ENCODE assay signal across 1 cellular context in genomic region chr6:41600499-41601247, GRCh38.
TF ChIP-seq lines count a peak whose summit lies in the region.

No MANE protein-coding gene starts in this region.

TF ChIP-seq in IMR-90, 13 proteins besides CTCF, POLR2A, EP300 and RAD21:
- TF ChIP-seq FOS (IDR thresholded peaks at IDR 0.05; ENCODE audit: low read depth, low read length) (no peak), MAZ (IDR thresholded peaks at IDR 0.05; ENCODE audit: borderline replicate concordance, low read depth, low read length) (no peak), MXI1 (IDR thresholded peaks at IDR 0.05; ENCODE audit: borderline replicate concordance, low read depth, low read length) (no peak), CEBPB (IDR thresholded peaks at IDR 0.05; ENCODE audit: low read depth, low read length) (no peak), CHD1 (IDR thresholded peaks at IDR 0.05; ENCODE audit: low read depth, low read length) (no peak), USF2 (IDR thresholded peaks at IDR 0.05; ENCODE audit: low read depth, low read length) (no peak), NFE2L2 (IDR thresholded peaks at IDR 0.05; ENCODE audit: low read depth, low read length) (no peak), BHLHE40 (IDR thresholded peaks at IDR 0.05; ENCODE audit: low read depth, low read length) (no peak), RCOR1 (IDR thresholded peaks at IDR 0.05; ENCODE audit: insufficient replicate concordance, low read length) (no peak), SMC3 (IDR thresholded peaks at IDR 0.05; ENCODE audit: low read depth, low read length) (no peak), MAFK (IDR thresholded peaks at IDR 0.05; ENCODE audit: low read depth, low read length) (no peak), RFX5 (IDR thresholded peaks at IDR 0.05; ENCODE audit: low read depth, low read length) (no peak)
- TF ChIP-seq, protein P1, sequence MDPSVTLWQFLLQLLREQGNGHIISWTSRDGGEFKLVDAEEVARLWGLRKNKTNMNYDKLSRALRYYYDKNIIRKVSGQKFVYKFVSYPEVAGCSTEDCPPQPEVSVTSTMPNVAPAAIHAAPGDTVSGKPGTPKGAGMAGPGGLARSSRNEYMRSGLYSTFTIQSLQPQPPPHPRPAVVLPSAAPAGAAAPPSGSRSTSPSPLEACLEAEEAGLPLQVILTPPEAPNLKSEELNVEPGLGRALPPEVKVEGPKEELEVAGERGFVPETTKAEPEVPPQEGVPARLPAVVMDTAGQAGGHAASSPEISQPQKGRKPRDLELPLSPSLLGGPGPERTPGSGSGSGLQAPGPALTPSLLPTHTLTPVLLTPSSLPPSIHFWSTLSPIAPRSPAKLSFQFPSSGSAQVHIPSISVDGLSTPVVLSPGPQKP (IDR thresholded peaks at IDR 0.05; ENCODE audit: borderline replicate concordance, low read depth, low read length): no peak
